Comparison of ENCODE assay signal across 2 cellular contexts in genomic region chr10:47410271-47410670, GRCh38.
TF ChIP-seq lines count a peak whose summit lies in the region.

No MANE protein-coding gene starts in this region.

TF ChIP-seq in IMR-90, 13 proteins besides CTCF, POLR2A, EP300 and RAD21:
- TF ChIP-seq MAZ (IDR thresholded peaks at IDR 0.05; ENCODE audit: borderline replicate concordance, low read depth, low read length), result no peak
- TF ChIP-seq CEBPB (IDR thresholded peaks at IDR 0.05; ENCODE audit: low read depth, low read length), result peak; percentile 70
TF ChIP-seq in IMR-90: peak in this region for 1.

TF ChIP-seq in H1, 55 proteins besides CTCF, POLR2A, EP300 and RAD21:
- TF ChIP-seq HDAC6 (IDR thresholded peaks at IDR 0.05; ENCODE audit: low read depth, low read length) (no peak), JUN (IDR thresholded peaks at IDR 0.05; ENCODE audit: low read depth, low read length) (no peak), RXRA (IDR thresholded peaks at IDR 0.05; ENCODE audit: insufficient read depth, low read depth, low read length) (no peak), CTBP2 (IDR thresholded peaks at IDR 0.05; ENCODE audit: borderline replicate concordance, insufficient read depth, insufficient read length, low read length) (no peak), CREB1 (IDR thresholded peaks at IDR 0.05) (no peak), HDAC2 (IDR thresholded peaks at IDR 0.05; ENCODE audit: borderline replicate concordance in 1 of 2, low read depth in 2 of 2, low read length in 2 of 2) (no peak)
